In genomic region chr16:81076566-81077076, GRCh38 we compare ENCODE assay signal across 8 cellular contexts. TPM values are rescaled to one million over a fixed set of nuclear protein-coding genes. Genes with fewer than 3 reads are reported as not detected.
A peak's percentile ranks its signal among the peaks of the same experiment; 100 is the strongest.
DNase-seq lines count a peak whose midpoint lies in the region; ATAC-seq and TF ChIP-seq lines count a peak whose summit lies in the region.

No MANE protein-coding gene starts in this region.

- peak overlapping the region; percentile 75 for H3K4me3 ChIP-seq in GM12865 (ENCODE audit: low read depth, low read length)
- peak overlapping the region; percentile 76 for H3K4me3 ChIP-seq in left ventricle myocardium inferior
- peak overlapping the region; percentile 75 for H3K4me3 ChIP-seq in psoas muscle
- peak overlapping the region; percentile 39 for H3K4me3 ChIP-seq in urinary bladder (ENCODE audit: low read depth, low read length)

- WGBS in psoas muscle, 3 donors = 1% methylated on average over 27 of the region's 27 CpGs
- under 1% methylated on average over 27 of the region's 27 CpGs for WGBS in urinary bladder

- H3K4me1 ChIP-seq in left ventricle myocardium inferior = peaks cover 20% of the 10 kb centered on the region
- no peaks in the 10 kb centered on the region for H3K4me1 ChIP-seq in psoas muscle
- no peaks in the 10 kb centered on the region for H3K4me1 ChIP-seq in urinary bladder (ENCODE audit: insufficient read depth)

- DNase-seq in GM12865 (ENCODE audit: low read depth) (peak; percentile 90), NCI-H128 (lab: John Stamatoyannopoulos, UW; ENCODE audit: unreplicated experiment) (peak; percentile 66), SKM-1 treated with dmso at 0.1 percent for 144 hours (lab: John Stamatoyannopoulos, UW; ENCODE audit: unreplicated experiment) (peak; percentile 79), left ventricle myocardium inferior (peak; percentile 89), psoas muscle (peak; percentile 89 to 93)
- peak; percentile 85 for DNase-seq in activated naive CD8-positive, alpha-beta T cell treated with anti-CD3 and anti-CD28 coated beads, Interleukin-2, amount 50 U/mL, for 16 hours (ENCODE audit: low read depth, low spot score)

- H3K27me3 ChIP-seq in left ventricle myocardium inferior (ENCODE audit: low read depth) (no peaks in the 10 kb centered on the region), psoas muscle (ENCODE audit: insufficient read depth in 3 of 3, low read length in 2 of 3) (no peaks in the 10 kb centered on the region)

- ATAC-seq in HG02798 (IDR thresholded peaks at IDR 0.05; ENCODE audit: poor library complexity, unreplicated experiment) (peak; percentile 87), psoas muscle (peak; percentile 90 to 91 (median 91))

- H3K9me3 ChIP-seq in left ventricle myocardium inferior (replicated peaks) (no peaks in the 10 kb centered on the region), psoas muscle (no peaks in the 10 kb centered on the region)

- H3K36me3 ChIP-seq in left ventricle myocardium inferior (no peaks in the 10 kb centered on the region), psoas muscle (ENCODE audit: insufficient read depth in 1 of 2, low read depth in 1 of 2) (peaks cover 0 to 1% of the 10 kb centered on the region in 2 donors), urinary bladder (ENCODE audit: insufficient read depth) (no peaks in the 10 kb centered on the region)

- intact Hi-C loops in left ventricle myocardium inferior (cut with micrococcal nuclease) (no loop called here), psoas muscle (cut with DNase I) (loop anchor here (2.0 to 5.0 kb wide), 2 partner anchors 39 to 70 kb away; partner anchors contain the start of genes ATMIN (in 2 of the 2), CENPN (in 1 of the 2) and CMC2 (in 1 of the 2))

- H3K27ac ChIP-seq in left ventricle myocardium inferior (replicated peaks) (peak overlapping the region; percentile 98), psoas muscle (peak overlapping the region; percentile 95), urinary bladder (ENCODE audit: low read depth) (peak overlapping the region; percentile 12)

- no peak for TF ChIP-seq CTCF in GM12865 (IDR thresholded peaks at IDR 0.05; ENCODE audit: insufficient read depth, low read depth, low read length, missing control alignments)
- TF ChIP-seq CTCF in left ventricle myocardium inferior (IDR thresholded peaks at IDR 0.05; ENCODE audit: borderline replicate concordance) = no peak
- TF ChIP-seq CTCF in psoas muscle (IDR thresholded peaks at IDR 0.05) = no peak

RNA-seq across cellular contexts. Expression of gene C16orf46, which starts 0.4 kb away (rescaled TPM):
- 0.88 TPM for total RNA-seq in left ventricle myocardium inferior
- under 1 TPM; 0.27 to 0.63 (median 0.46) TPM for total RNA-seq in psoas muscle
- 1 to 10 TPM in 1 of 3 donors, under 1 TPM in 2; 0.06 to 1.3 (median 0.85) TPM for polyA plus RNA-seq in psoas muscle
- total RNA-seq in urinary bladder = 0.63 TPM
- polyA plus RNA-seq in urinary bladder = 2.4 TPM

RNA-seq across cellular contexts. Expression of gene GCSH, which starts 19.6 kb away (rescaled TPM):
- total RNA-seq in left ventricle myocardium inferior (47.5 TPM), psoas muscle (10 to 100 TPM; 29.1 to 51.5 (median 39.1) TPM), urinary bladder (30.0 TPM)
- polyA plus RNA-seq in psoas muscle (10 to 100 TPM; 37.8 to 51.4 (median 48.9) TPM), urinary bladder (36.5 TPM)

RNA-seq across cellular contexts. Expression of gene ATMIN, which starts 41.0 kb away (rescaled TPM):
- total RNA-seq in left ventricle myocardium inferior (22.0 TPM), psoas muscle (10 to 100 TPM; 26.5 to 33.5 (median 28.4) TPM), urinary bladder (44.1 TPM)
- polyA plus RNA-seq in psoas muscle (10 to 100 TPM; 20.0 to 43.2 (median 28.8) TPM), urinary bladder (26.7 TPM)

Comparison
In these comparisons a context has a peak if more than half of its experiments do, and no peak if none do; other contexts are left out.
1. Peak in every context shown above with its lines: DNase-seq, ATAC-seq, H3K4me3 ChIP-seq and H3K27ac ChIP-seq.
2. H3K27ac ChIP-seq: peak in every context shown above with its lines; median percentile 98 in left ventricle myocardium inferior; 95 in psoas muscle; 12 in urinary bladder.